13 cellular contexts compared by ENCODE assay signal in genomic region chr5:157582731-157583580, GRCh38. TPM values are rescaled to one million over a fixed set of nuclear protein-coding genes. Genes with fewer than 3 reads are reported as not detected.
A peak's percentile ranks its signal among the peaks of the same experiment; 100 is the strongest.
DNase-seq lines count a peak whose midpoint lies in the region; ATAC-seq and TF ChIP-seq lines count a peak whose summit lies in the region.
"Had no signal": no experiment of that assay in that cellular context is flagged by ENCODE, and none has a peak within 500 bp of the region (broad histone marks: within the 10 kb centered on the region; RNA-seq: fewer than 3 reads in every experiment).

No MANE protein-coding gene starts in this region.

- H3K4me3 ChIP-seq in right cardiac atrium (ENCODE audit: low read length) = no peak overlapping the region
- H3K4me3 ChIP-seq: skin epidermis had no signal

- WGBS in right cardiac atrium = 55% methylated on average over 9 of the region's 9 CpGs

- DNase-seq in NCI-H69 (lab: John Stamatoyannopoulos, UW) = peak; percentile 81
- DNase-seq in right cardiac atrium = no peak
- DNase-seq in SKM-1 (lab: John Stamatoyannopoulos, UW; ENCODE audit: unreplicated experiment) = no peak
- DNase-seq in DMS153 (lab: John Stamatoyannopoulos, UW) = no peak
- no peak for DNase-seq in anterior cingulate cortex (lab: John Stamatoyannopoulos, UW)
- DNase-seq in chondrocyte (ENCODE audit: low spot score) = no peak
- DNase-seq: GOT3, mesendoderm, NCI-H510A treated with DMSO at 0.1 percent for 48 hours had no signal

- ATAC-seq in GM18517 (IDR thresholded peaks at IDR 0.05; ENCODE audit: unreplicated experiment) = peak; percentile 66
- ATAC-seq in GM21515 (IDR thresholded peaks at IDR 0.05; ENCODE audit: unreplicated experiment) = peak; percentile 46
- peak; percentile 81 to 82 for ATAC-seq in right cardiac atrium
- ATAC-seq: HepG2 had no signal

- no peaks in the 10 kb centered on the region for H3K27me3 ChIP-seq in right cardiac atrium (ENCODE audit: control insufficient read depth, insufficient read depth)

- no peaks in the 10 kb centered on the region for H3K9me3 ChIP-seq in right cardiac atrium (ENCODE audit: control insufficient read depth, low read length)

- H3K4me3 Mint-ChIP-seq in chondrocyte (ENCODE audit: unreplicated experiment) = no peak overlapping the region

- H3K36me3 Mint-ChIP-seq in chondrocyte (ENCODE audit: low read depth) = no peaks in the 10 kb centered on the region

- no peak for TF ChIP-seq CTCF in chondrocyte (IDR thresholded peaks at IDR 0.05)

- peaks cover 13% of the 10 kb centered on the region for H3K4me1 Mint-ChIP-seq in chondrocyte (ENCODE audit: low read depth)

- intact Hi-C loops in right cardiac atrium (cut with DNase I) = no loop called here

- peaks cover 3% of the 10 kb centered on the region for H3K9me3 Mint-ChIP-seq in chondrocyte (ENCODE audit: low read depth)

- no peak overlapping the region for H3K27ac Mint-ChIP-seq in chondrocyte (ENCODE audit: unreplicated experiment)

- H3K4me1 ChIP-seq in right cardiac atrium (ENCODE audit: control insufficient read depth, insufficient read depth, low read length) = no peaks in the 10 kb centered on the region

- H3K27me3 Mint-ChIP-seq in chondrocyte (ENCODE audit: low read depth) = no peaks in the 10 kb centered on the region

- peak overlapping the region; percentile 13 for H3K27ac ChIP-seq in right cardiac atrium (ENCODE audit: low read length)
- H3K27ac ChIP-seq: skin epidermis had no signal

RNA-seq across cellular contexts. Expression of gene ADAM19, which starts 7.4 kb away (rescaled TPM):
- total RNA-seq in right cardiac atrium = 10 to 100 TPM; 21.7 to 60.2 (median 24.5) TPM
- polyA plus RNA-seq in right cardiac atrium = 10.5 TPM
- total RNA-seq in chondrocyte = 43.5 to 125 TPM (median 125 TPM) in 3 replicates
